Comparison of ENCODE assay signal across 24 cellular contexts in the genomic region with DNA sequence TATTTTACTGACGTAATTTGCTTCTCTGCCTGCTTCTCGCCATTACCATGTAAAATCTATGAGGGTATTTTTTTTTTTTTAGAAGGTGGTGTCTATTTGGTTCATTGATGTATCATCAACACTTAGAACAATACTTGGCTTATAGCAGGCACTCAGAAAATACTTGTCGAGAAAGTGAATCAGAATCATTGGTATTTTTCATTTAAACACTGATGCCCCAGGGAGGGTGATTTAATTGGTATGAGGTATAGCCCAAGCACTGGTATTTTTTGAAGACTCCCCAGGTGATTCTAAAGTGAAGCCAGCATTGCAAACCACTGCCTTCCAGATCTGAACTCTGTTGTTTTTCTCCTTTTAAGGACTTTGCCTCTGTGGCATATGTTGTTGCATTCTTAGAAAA.
"Had no signal": no experiment of that assay in that cellular context is flagged by ENCODE, and none has a peak within 500 bp of the region (broad histone marks: within the 10 kb centered on the region; RNA-seq: fewer than 3 reads in every experiment).

No MANE protein-coding gene starts in this region.

- H3K27me3 ChIP-seq: colonic mucosa, dorsolateral prefrontal cortex, gastrocnemius medialis, gastroesophageal sphincter, heart left ventricle, heart right ventricle had no signal

- H3K9me3 Mint-ChIP-seq: dendritic cell treated with granulocyte-macrophage colony-stimulating factor and Interleukin-4, amounts not matched to agents 40 ng/mL and 50 ng/mL, for 4 days; effector memory CD8-positive, alpha-beta T cell; endodermal cell had no signal

- H3K4me3 Mint-ChIP-seq: dendritic cell treated with granulocyte-macrophage colony-stimulating factor and Interleukin-4, amounts not matched to agents 40 ng/mL and 50 ng/mL, for 4 days; effector memory CD8-positive, alpha-beta T cell; endodermal cell had no signal

- H3K4me3 ChIP-seq: colonic mucosa, coronary artery, dorsolateral prefrontal cortex, esophagus muscularis mucosa, esophagus squamous epithelium, gastrocnemius medialis, gastroesophageal sphincter, heart left ventricle, heart right ventricle had no signal

- H3K4me1 ChIP-seq: colonic mucosa, esophagus squamous epithelium, foreskin keratinocyte, gastrocnemius medialis, gastroesophageal sphincter had no signal

- H3K27ac Mint-ChIP-seq: dendritic cell treated with granulocyte-macrophage colony-stimulating factor and Interleukin-4, amounts not matched to agents 40 ng/mL and 50 ng/mL, for 4 days; effector memory CD8-positive, alpha-beta T cell had no signal

- H3K36me3 ChIP-seq: colonic mucosa, esophagus muscularis mucosa, esophagus squamous epithelium, gastrocnemius medialis, gastroesophageal sphincter, heart left ventricle, heart right ventricle had no signal

- DNase-seq: colonic mucosa; cortex of kidney; dermis blood vessel endothelial cell; dorsolateral prefrontal cortex; effector CD4-positive, alpha-beta T cell; effector CD8-positive, alpha-beta T cell; effector memory CD4-positive, alpha-beta T cell; effector memory CD8-positive, alpha-beta T cell; endodermal cell; erythroblast; esophagus squamous epithelium; foreskin fibroblast; foreskin melanocyte; gastrocnemius medialis; glutamatergic neuron; head of caudate nucleus; heart right ventricle had no signal

- H3K27ac ChIP-seq: colonic mucosa, coronary artery, dorsolateral prefrontal cortex, epithelial cell of prostate, esophagus muscularis mucosa, esophagus squamous epithelium, foreskin keratinocyte, gastrocnemius medialis, gastroesophageal sphincter, heart left ventricle, heart right ventricle had no signal

- H3K9me3 ChIP-seq: colonic mucosa, esophagus muscularis mucosa, esophagus squamous epithelium, gastrocnemius medialis, gastroesophageal sphincter, heart left ventricle, heart right ventricle had no signal

- H3K27me3 Mint-ChIP-seq: dendritic cell treated with granulocyte-macrophage colony-stimulating factor and Interleukin-4, amounts not matched to agents 40 ng/mL and 50 ng/mL, for 4 days had no signal
